ENCODE assay signal across 34 cellular contexts in genomic region chr14:50882932-50883826, GRCh38. TPM values are rescaled to one million over a fixed set of nuclear protein-coding genes. Genes with fewer than 3 reads are reported as not detected.
A peak's percentile ranks its signal among the peaks of the same experiment; 100 is the strongest.
DNase-seq lines count a peak whose midpoint lies in the region; ATAC-seq, FAIRE-seq and TF ChIP-seq lines count a peak whose summit lies in the region.
"Had no signal": no experiment of that assay in that cellular context is flagged by ENCODE, and none has a peak within 500 bp of the region (broad histone marks: within the 10 kb centered on the region; RNA-seq: fewer than 3 reads in every experiment).

No MANE protein-coding gene starts in this region.

- TF ChIP-seq POLR2A in H1 (IDR thresholded peaks at IDR 0.05; ENCODE audit: control extremely low read depth in 1 of 2, low read depth in 2 of 2, low read length in 2 of 2) (no peak), prostate gland (IDR thresholded peaks at IDR 0.05) (no peak)

- no peak overlapping the region for H3K4me2 ChIP-seq in H1 (ENCODE audit: insufficient read depth in 1 of 2, low read depth in 2 of 2, low read length in 2 of 2)

- H4K5ac ChIP-seq in H1 (ENCODE audit: insufficient read length, low read depth, low read length) = no peak overlapping the region

- no peak overlapping the region for H3K27ac ChIP-seq in H1 (ENCODE audit: low read depth, low read length)
- no peak overlapping the region for H3K27ac ChIP-seq in prostate gland
- H3K27ac ChIP-seq: 22Rv1, brain microvascular endothelial cell, esophagus muscularis mucosa had no signal

- WGBS in H1 (ENCODE audit: extremely low coverage in 1 of 2, insufficient coverage in 1 of 2, insufficient read length in 1 of 2, insufficient replicate concordance in 2 of 2, low coverage in 1 of 2, low lambda C conversion rate in 2 of 2, missing lambda C conversion rate in 1 of 2), 2 experiments = 94% methylated on average over 8 of the region's 8 CpGs; no CpG with 5 or more reads in 1 of the 2 experiments
- WGBS in prostate gland = 56% methylated on average over 8 of the region's 8 CpGs

- H2BK5ac ChIP-seq in H1 (ENCODE audit: low read depth, low read length) = no peak overlapping the region

- no peak for ATAC-seq in GM19328 (IDR thresholded peaks at IDR 0.05; ENCODE audit: unreplicated experiment)
- ATAC-seq: left cardiac atrium; naive thymus-derived CD4-positive, alpha-beta T cell; right cardiac atrium; stimulated activated memory B cell treated with anti-CD40 and anti-IgM and Interleukin-4, amounts not matched to agents 10 μg/mL and 1 μg/mL and 100 μg/mL, for 72 hours had no signal

- no peak overlapping the region for H4K91ac ChIP-seq in H1 (replicated peaks; ENCODE audit: insufficient read length, low read length)

- TF ChIP-seq CTCF in LNCaP clone FGC (IDR thresholded peaks at IDR 0.05; ENCODE audit: control insufficient read depth, extremely low read depth, insufficient read depth) (no peak), H1 (IDR thresholded peaks at IDR 0.05; ENCODE audit: control extremely low read depth in 1 of 3, insufficient read depth in 1 of 3, low read depth in 1 of 3, low read length in 3 of 3) (no peak), prostate gland (IDR thresholded peaks at IDR 0.05) (no peak)

- peak overlapping the region; percentile 12 for H2BK120ac ChIP-seq in H1 (replicated peaks; ENCODE audit: low read depth, low read length)

- H3K4me3 ChIP-seq in LNCaP clone FGC (ENCODE audit: low read depth, low read length) (no peak overlapping the region), H1 (ENCODE audit: extremely low read depth in 1 of 4, insufficient read depth in 2 of 4, low read depth in 3 of 4, low read length in 4 of 4) (no peak overlapping the region), prostate gland (no peak overlapping the region)
- H3K4me3 ChIP-seq: esophagus muscularis mucosa had no signal

- POLR2A ChIA-PET in H1 (lab: Charles Lee; ENCODE audit: partially characterized antibody) = interaction anchor here (0.9 to 1.0 kb wide), 2 partner anchors 53 to 572 kb away, joined by 3 to 4 read pairs; partner anchors contain the start of gene NIN

- intact Hi-C loops in prostate gland (cut with DNase I) = no loop called here

- H3K14ac ChIP-seq in H1 (ENCODE audit: insufficient read length) = no peak overlapping the region

- no peak overlapping the region for H3K18ac ChIP-seq in H1 (ENCODE audit: extremely low read depth, low read length)

- H2AFZ ChIP-seq in H1 (ENCODE audit: low read length) = no peak overlapping the region

- no peaks in the 10 kb centered on the region for H3K79me1 ChIP-seq in H1 (ENCODE audit: low read depth, low read length)

- H4K20me1 ChIP-seq in H1 (replicated peaks in 1 of 2; ENCODE audit: control insufficient read depth in 1 of 2, insufficient read depth in 2 of 2, low read length in 2 of 2) = no peaks in the 10 kb centered on the region

- no peak for FAIRE-seq in H1 (lab: Jason Lieb, UNC)
- FAIRE-seq: colon, GM18507 had no signal

- no peak overlapping the region for H4K8ac ChIP-seq in H1 (ENCODE audit: extremely low read depth, insufficient read depth, low read length)

- H3K9me3 ChIP-seq in H1 (ENCODE audit: insufficient read depth in 2 of 2, low read depth in 1 of 2, low read length in 1 of 2) (no peaks in the 10 kb centered on the region), prostate gland (no peaks in the 10 kb centered on the region)
- H3K9me3 ChIP-seq: esophagus muscularis mucosa had no signal

- no peak overlapping the region for H3K9ac ChIP-seq in H1 (replicated peaks in 1 of 4; ENCODE audit: extremely low read depth in 1 of 4, low read depth in 3 of 4, low read length in 3 of 4)

- no peak overlapping the region for H2BK12ac ChIP-seq in H1 (ENCODE audit: low read depth, low read length)

- H3K23me2 ChIP-seq in H1 (ENCODE audit: low read depth, low read length) = no peaks in the 10 kb centered on the region

- no peak overlapping the region; the same call in 1 of the 2 replicates for H2BK15ac ChIP-seq in H1 (ENCODE audit: low read length)

- H2AK5ac ChIP-seq in H1 (ENCODE audit: low read depth, low read length) = no peak overlapping the region; the same call in 1 of the 2 replicates

- no peak overlapping the region for H3K56ac ChIP-seq in H1 (replicated peaks; ENCODE audit: insufficient read length, low read depth, low read length)

- H3K23ac ChIP-seq in H1 (ENCODE audit: insufficient read length) = no peak overlapping the region

- no peak overlapping the region for H3K4ac ChIP-seq in H1 (replicated peaks; ENCODE audit: insufficient read length, low read depth, low read length)

- CTCF ChIA-PET in H1 (lab: Charles Lee; ENCODE audit: partially characterized antibody) = interaction anchor here (1.7 kb wide), 1 partner anchor 12 kb away, joined by 5 read pairs; the partner anchor contains the start of gene ABHD12B

- TF ChIP-seq RAD21 in H1 (IDR thresholded peaks at IDR 0.05 in 1 of 2, conservative IDR thresholded peaks at IDR 0.05 in 1 of 2; ENCODE audit: low read depth in 2 of 2, low read length in 2 of 2) = no peak

- no peaks in the 10 kb centered on the region for H3K27me3 ChIP-seq in H1 (replicated peaks in 1 of 4; ENCODE audit: control insufficient read depth in 3 of 4, extremely low read depth in 1 of 4, insufficient read depth in 3 of 4, low read length in 3 of 4)
- no peaks in the 10 kb centered on the region for H3K27me3 ChIP-seq in prostate gland (replicated peaks; ENCODE audit: insufficient read depth)
- H3K27me3 ChIP-seq: brain microvascular endothelial cell had no signal

- H3K4me1 ChIP-seq in H1 (replicated peaks in 1 of 4; ENCODE audit: control insufficient read depth in 3 of 4, insufficient read depth in 4 of 4, low read length in 3 of 4) (peaks cover 0 to 3% (median 0%) of the 10 kb centered on the region in 4 experiments; a peak in 1 of 7 replicates), prostate gland (replicated peaks) (peaks cover 3% of the 10 kb centered on the region)
- H3K4me1 ChIP-seq: esophagus muscularis mucosa had no signal

- H2BK20ac ChIP-seq in H1 (ENCODE audit: low read length) = no peak overlapping the region

- H3K36me3 ChIP-seq in H1 (ENCODE audit: control insufficient read depth in 2 of 4, insufficient read depth in 4 of 4, low read length in 3 of 4) = no peaks in the 10 kb centered on the region; a peak in 1 of 8 replicates
- H3K36me3 ChIP-seq in prostate gland = no peaks in the 10 kb centered on the region
- H3K36me3 ChIP-seq: brain microvascular endothelial cell, esophagus muscularis mucosa had no signal

- H3K79me2 ChIP-seq in H1 (ENCODE audit: control insufficient read depth in 1 of 2, insufficient read depth in 2 of 2, low read length in 2 of 2) = peaks cover 0 to 3% of the 10 kb centered on the region in 2 experiments; a peak in 1 of 4 replicates

- DNase-seq in DMS53 (lab: John Stamatoyannopoulos, UW) (peak; percentile 15), DMS53 treated with DMSO at 0.1 percent for 48 hours (lab: John Stamatoyannopoulos, UW; ENCODE audit: unreplicated experiment) (no peak), LNCaP clone FGC (ENCODE audit: low read depth) (peak; percentile 18), H1 (ENCODE audit: low read depth in 1 of 2, low spot score in 2 of 2) (no peak), prostate gland (ENCODE audit: low spot score) (peak; percentile 38), GOT3 (lab: John Stamatoyannopoulos, UW) (no peak), NCI-H146 (lab: John Stamatoyannopoulos, UW) (no peak)
- DNase-seq: activated CD4-positive, alpha-beta memory T cell treated with anti-CD3 and anti-CD28 coated beads for 36 hours; activated CD4-positive, CD25-positive, alpha-beta regulatory T cell; activated effector memory CD4-positive, alpha-beta T cell treated with Interleukin-2 at 50 U/mL for 16 hours; brain microvascular endothelial cell; CD4-positive, alpha-beta T cell; effector memory CD4-positive, alpha-beta T cell; foreskin melanocyte; GF-D8; H9; left cardiac atrium; mesendoderm; naive thymus-derived CD4-positive, alpha-beta T cell; NCI-H1092 treated with DMSO at 0.1 percent for 48 hours; NCI-H2081; NCI-H345; OCI-M1; right cardiac atrium; SHP77; stimulated activated CD4-positive, alpha-beta T cell treated with anti-CD3 and anti-CD28 coated beads, Interleukin-4, amount 100 ng/mL, for 1 hour; SW 1271 had no signal

- TF ChIP-seq EP300 in H1 (IDR thresholded peaks at IDR 0.05; ENCODE audit: borderline replicate concordance in 1 of 2, low read depth in 2 of 2, low read length in 2 of 2) = no peak

TF ChIP-seq in H1, 55 proteins besides CTCF, POLR2A, EP300 and RAD21 (continues in another document):
- TF ChIP-seq NRF1 (IDR thresholded peaks at IDR 0.05; ENCODE audit: low read depth, low read length) (no peak), BACH1 (IDR thresholded peaks at IDR 0.05; ENCODE audit: low read length) (no peak), KDM1A (IDR thresholded peaks at IDR 0.05; ENCODE audit: borderline replicate concordance, low read length) (no peak), CREB1 (IDR thresholded peaks at IDR 0.05) (no peak), CBX5 (IDR thresholded peaks at IDR 0.05; ENCODE audit: low read depth, low read length) (no peak), MAX (IDR thresholded peaks at IDR 0.05) (no peak)

RNA-seq across cellular contexts. Expression of gene ABHD12B, which starts 11.3 kb away (rescaled TPM):
- total RNA-seq in H1 (2021; fragmentation: NEBNext Ultra II Directional; extraction: Animal tissue kit (Norgen Biotek cat#: 25700)) = 102 and 110 TPM in 2 replicates
- polyA plus RNA-seq in H1 (2011; rRNA removed) = 3.9 and 4.0 TPM in 2 replicates
- polyA plus RNA-seq in H1 (2011; cell fraction: cytosol; rRNA removed) = 5.3 TPM
- polyA plus RNA-seq in H1 (2011; cell fraction: nucleus; rRNA removed) = 3.1 TPM
- 5.1 to 10.9 TPM (median 6.5 TPM) in 4 replicates for polyA plus RNA-seq in H1 (2012, experiment 1 of 2)
- 4.8 TPM for polyA plus RNA-seq in H1 (2012, experiment 2 of 2)
- 17.7 TPM for polyA plus RNA-seq in H1 (2013, experiment 1 of 2)
- polyA plus RNA-seq in H1 (2013, experiment 2 of 2) = 16.7 TPM
- polyA minus RNA-seq in H1 (2011; rRNA and poly(A)+ RNA removed) = 2.7 TPM in 2 replicates
- polyA minus RNA-seq in H1 (2011; cell fraction: cytosol; rRNA and poly(A)+ RNA removed) = 53.6 TPM
- 3.5 TPM for polyA minus RNA-seq in H1 (2011; cell fraction: nucleus; rRNA and poly(A)+ RNA removed)
- total RNA-seq in prostate gland = not detected
- total RNA-seq: activated CD4-positive, alpha-beta memory T cell treated with anti-CD3 and anti-CD28 coated beads for 36 hours; CD4-positive, alpha-beta T cell; esophagus muscularis mucosa; osteocyte; right cardiac atrium had no signal
- polyA plus RNA-seq: naive thymus-derived CD4-positive, alpha-beta T cell; right cardiac atrium had no signal

RNA-seq across cellular contexts. Expression of gene NIN, which starts 52.2 kb away (rescaled TPM):
- 21.3 and 21.9 TPM in 2 replicates for total RNA-seq in H1 (2021; fragmentation: NEBNext Ultra II Directional; extraction: Animal tissue kit (Norgen Biotek cat#: 25700))
- 3.2 and 4.8 TPM in 2 replicates for polyA plus RNA-seq in H1 (2011; rRNA removed)
- 5.5 TPM for polyA plus RNA-seq in H1 (2011; cell fraction: cytosol; rRNA removed)
- 10.8 TPM for polyA plus RNA-seq in H1 (2011; cell fraction: nucleus; rRNA removed)
- 9.4 to 16.0 TPM (median 10.3 TPM) in 4 replicates for polyA plus RNA-seq in H1 (2012, experiment 1 of 2)
- 2.1 TPM for polyA plus RNA-seq in H1 (2012, experiment 2 of 2)
- polyA plus RNA-seq in H1 (2013, experiment 1 of 2) = 11.2 TPM
- polyA plus RNA-seq in H1 (2013, experiment 2 of 2) = 11.8 TPM
- polyA minus RNA-seq in H1 (2011; rRNA and poly(A)+ RNA removed) = 17.7 and 19.6 TPM in 2 replicates
- polyA minus RNA-seq in H1 (2011; cell fraction: cytosol; rRNA and poly(A)+ RNA removed) = 13.7 TPM
- polyA minus RNA-seq in H1 (2011; cell fraction: nucleus; rRNA and poly(A)+ RNA removed) = 27.0 TPM
- total RNA-seq in prostate gland = 10 to 100 TPM; 14.3 to 20.5 TPM

Comparison
In these comparisons a context has a peak if more than half of its experiments do, and no peak if none do; other contexts are left out.
1. DNase-seq: peak in DMS53 (single experiment), LNCaP clone FGC (single experiment) and prostate gland (single experiment); none in DMS53 treated with DMSO at 0.1 percent for 48 hours (single experiment), H1 (0 of 2), GOT3 (single experiment) and NCI-H146 (single experiment).
2. RNA of gene ABHD12B, which starts 11.3 kb away (total RNA-seq): 102 to 110 TPM in H1; not detected in prostate gland; every median in the first group is over 100 times any median in the second.